Comparison of ENCODE assay signal across 1 cellular context in the genomic region with DNA sequence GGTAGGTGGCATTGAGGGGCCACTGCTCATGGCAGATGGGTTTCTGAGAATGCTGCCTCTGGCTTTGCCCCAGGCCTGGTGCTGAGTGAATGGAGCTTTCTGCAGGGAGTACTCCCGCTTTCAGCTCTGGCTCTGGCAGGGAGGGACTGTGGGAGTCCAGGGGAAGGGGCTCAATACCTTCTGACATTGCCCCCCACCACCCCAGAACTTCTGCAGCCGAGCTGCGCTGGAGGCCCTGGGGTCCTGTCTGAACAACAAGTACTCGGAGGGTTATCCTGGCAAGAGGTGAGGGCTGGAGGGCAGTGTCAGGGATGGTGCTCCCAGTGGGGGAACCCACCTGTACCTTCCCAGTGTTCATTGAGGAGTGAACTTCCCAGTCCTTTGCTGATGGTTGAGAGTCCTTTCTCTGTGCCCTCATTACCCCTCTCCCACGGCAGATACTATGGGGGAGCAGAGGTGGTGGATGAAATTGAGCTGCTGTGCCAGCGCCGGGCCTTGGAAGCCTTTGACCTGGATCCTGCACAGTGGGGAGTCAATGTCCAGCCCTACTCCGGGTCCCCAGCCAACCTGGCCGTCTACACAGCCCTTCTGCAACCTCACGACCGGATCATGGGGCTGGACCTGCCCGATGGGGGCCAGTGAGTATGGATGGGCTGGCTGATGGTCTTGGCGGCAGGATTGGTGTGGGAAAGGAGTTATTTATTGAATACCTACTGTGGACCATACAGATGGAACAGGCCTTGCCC.
TF ChIP-seq lines count a peak whose summit lies in the region.

No MANE protein-coding gene starts in this region.

TF ChIP-seq in K562, 482 proteins besides CTCF, POLR2A, EP300 and RAD21:
- TF ChIP-seq, protein P1, sequence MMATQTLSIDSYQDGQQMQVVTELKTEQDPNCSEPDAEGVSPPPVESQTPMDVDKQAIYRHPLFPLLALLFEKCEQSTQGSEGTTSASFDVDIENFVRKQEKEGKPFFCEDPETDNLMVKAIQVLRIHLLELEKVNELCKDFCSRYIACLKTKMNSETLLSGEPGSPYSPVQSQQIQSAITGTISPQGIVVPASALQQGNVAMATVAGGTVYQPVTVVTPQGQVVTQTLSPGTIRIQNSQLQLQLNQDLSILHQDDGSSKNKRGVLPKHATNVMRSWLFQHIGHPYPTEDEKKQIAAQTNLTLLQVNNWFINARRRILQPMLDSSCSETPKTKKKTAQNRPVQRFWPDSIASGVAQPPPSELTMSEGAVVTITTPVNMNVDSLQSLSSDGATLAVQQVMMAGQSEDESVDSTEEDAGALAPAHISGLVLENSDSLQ (IDR thresholded peaks at IDR 0.05), result no peak
- peak; percentile 44; the same call in 1 of the 2 replicates for TF ChIP-seq RBFOX2 (IDR thresholded peaks at IDR 0.05; ENCODE audit: low read depth, low read length)
- TF ChIP-seq POLR2G (IDR thresholded peaks at IDR 0.05; ENCODE audit: low read depth, low read length), result peak; percentile 27; the same call in 1 of the 2 replicates
- TF ChIP-seq ZFP30 (CRISPR knock-in tag; IDR thresholded peaks at IDR 0.05; ENCODE audit: borderline replicate concordance), result no peak
- no peak for TF ChIP-seq SRF (CRISPR knock-in tag; IDR thresholded peaks at IDR 0.05)
